ENCODE assay signal across 8 cellular contexts in genomic region chr19:45506246-45506990, GRCh38. TPM values are rescaled to one million over a fixed set of nuclear protein-coding genes. Genes with fewer than 3 reads are reported as not detected.
DNase-seq lines count a peak whose midpoint lies in the region; ATAC-seq, FAIRE-seq and TF ChIP-seq lines count a peak whose summit lies in the region.

No MANE protein-coding gene starts in this region.

- peaks cover 44% of the 10 kb centered on the region for H3K79me2 ChIP-seq in endothelial cell of umbilical vein (ENCODE audit: control insufficient read depth, insufficient read depth, low read length)

- peak; percentile 71 for TF ChIP-seq POLR2A in endothelial cell of umbilical vein (IDR thresholded peaks at IDR 0.05; ENCODE audit: low read depth, low read length)

- intact Hi-C loops in endothelial cell of umbilical vein (cut with micrococcal nuclease): loop anchor here (1.0 to 2.0 kb wide), 4 partner anchors 9 to 139 kb away; partner anchors contain the start of gene RTN2

- peak overlapping the region; percentile 97 for H3K4me2 ChIP-seq in endothelial cell of umbilical vein (ENCODE audit: insufficient read depth, low read length)

- POLR2A ChIA-PET in endothelial cell of umbilical vein (lab: Charles Lee): no interaction called here

- H3K4me3 ChIP-seq in HUES48 (ENCODE audit: low read depth, low read length) (peak overlapping the region; percentile 100), endothelial cell of umbilical vein (replicated peaks in 1 of 3; ENCODE audit: insufficient read depth in 1 of 3, low read depth in 1 of 3, low read length in 3 of 3) (peak overlapping the region; percentile 92 to 100 (median 96))

- peaks cover 7% of the 10 kb centered on the region for H3K36me3 ChIP-seq in HUES48 (ENCODE audit: control insufficient read depth, insufficient read depth, low read length)
- H3K36me3 ChIP-seq in endothelial cell of umbilical vein (ENCODE audit: control insufficient read depth in 2 of 2, extremely low read depth in 1 of 2, insufficient read depth in 2 of 2, low read length in 2 of 2): peaks cover 0 to 2% of the 10 kb centered on the region in 2 experiments

- H3K9me1 ChIP-seq in endothelial cell of umbilical vein (replicated peaks; ENCODE audit: control insufficient read depth, extremely low read depth, insufficient read depth, low read length): no peaks in the 10 kb centered on the region

- CTCF ChIA-PET in endothelial cell of umbilical vein (lab: Charles Lee): no interaction called here

- H2AFZ ChIP-seq in endothelial cell of umbilical vein (ENCODE audit: low read depth, low read length): peak overlapping the region; percentile 89

- TF ChIP-seq CTCF in endothelial cell of umbilical vein (IDR thresholded peaks at IDR 0.05; ENCODE audit: extremely low read depth in 1 of 2, insufficient read depth in 1 of 2, low read depth in 1 of 2, low read length in 2 of 2): peak; percentile 36 to 64

- H3K27me3 ChIP-seq in HUES48 (ENCODE audit: control insufficient read depth, insufficient read depth, low read length): no peaks in the 10 kb centered on the region
- no peaks in the 10 kb centered on the region for H3K27me3 ChIP-seq in endothelial cell of umbilical vein (ENCODE audit: control insufficient read depth in 2 of 2, insufficient read depth in 2 of 2, low read length in 2 of 2)

- peak overlapping the region; percentile 53; the same call in 1 of the 2 replicates for H3K9ac ChIP-seq in HUES48 (ENCODE audit: low read depth, low read length)
- peak overlapping the region; percentile 87 for H3K9ac ChIP-seq in endothelial cell of umbilical vein (replicated peaks; ENCODE audit: extremely low read depth, insufficient read depth, low read length)

- H3K9me3 ChIP-seq in HUES48 (ENCODE audit: control insufficient read depth, insufficient read depth, low read length) (no peaks in the 10 kb centered on the region), endothelial cell of umbilical vein (replicated peaks; ENCODE audit: control insufficient read depth, insufficient read depth, low read length) (no peaks in the 10 kb centered on the region)

- DNase-seq in D341Med (ENCODE audit: low spot score) (peak; percentile 94), NOMO-1 treated with dmso at 0.1 percent for 144 hours (lab: John Stamatoyannopoulos, UW; ENCODE audit: unreplicated experiment) (peak; percentile 93), endothelial cell of umbilical vein (ENCODE audit: low read depth, low spot score) (peak; percentile 88), middle frontal gyrus (ENCODE audit: extremely low spot score, low spot score) (peak; percentile 80)
- peak; percentile 97 for DNase-seq in activated CD8-positive, alpha-beta memory T cell treated with anti-CD3 and anti-CD28 coated beads, Interleukin-2, amount 50 U/mL, for 24 hours (ENCODE audit: extremely low read depth)
- DNase-seq in stimulated activated CD8-positive, alpha-beta memory T cell treated with anti-CD3 and anti-CD28 coated beads, Interleukin-2, amount 100 ng/mL, for 1 hour (ENCODE audit: low read depth in 2 of 2): peak; percentile 97 to 98

- TSS peak; percentile 29 for BruUV-seq in endothelial cell of umbilical vein (replicated peaks; lab: Mats Ljungman, UMichigan)

- H3K27ac ChIP-seq in HUES48 (ENCODE audit: low read depth, low read length): peak overlapping the region; percentile 96
- H3K27ac ChIP-seq in endothelial cell of umbilical vein (ENCODE audit: insufficient read depth, low read depth, low read length): peak overlapping the region; percentile 69

- peaks cover 16% of the 10 kb centered on the region for H3K4me1 ChIP-seq in HUES48 (ENCODE audit: control insufficient read depth, insufficient read depth, low read length)
- H3K4me1 ChIP-seq in endothelial cell of umbilical vein (ENCODE audit: control insufficient read depth, extremely low read depth, insufficient read depth, low read length): peaks cover 23% of the 10 kb centered on the region

- dilution Hi-C loops in endothelial cell of umbilical vein (cut with MboI; ENCODE audit: extremely low pct_ligation_motif_present, low sequenced_read_pairs): no loop called here

- H4K20me1 ChIP-seq in endothelial cell of umbilical vein (replicated peaks; ENCODE audit: control insufficient read depth, extremely low read depth, insufficient read depth, low read length): no peaks in the 10 kb centered on the region

- peak; percentile 93 for FAIRE-seq in endothelial cell of umbilical vein (lab: Jason Lieb, UNC)

- peak; percentile 61 for ATAC-seq in GM21423 (IDR thresholded peaks at IDR 0.05; ENCODE audit: unreplicated experiment)

TF ChIP-seq in endothelial cell of umbilical vein, 7 proteins besides CTCF, POLR2A, EP300 and RAD21:
- TF ChIP-seq FOS (IDR thresholded peaks at IDR 0.05; ENCODE audit: borderline replicate concordance, insufficient read depth, low read length) (peak; percentile 45), JUN (IDR thresholded peaks at IDR 0.05; ENCODE audit: borderline replicate concordance, insufficient read depth, insufficient read length, low read depth) (peak; percentile 47), MAX (IDR thresholded peaks at IDR 0.05; ENCODE audit: insufficient read depth, insufficient read length) (no peak), EZH2 (IDR thresholded peaks at IDR 0.05; ENCODE audit: borderline replicate concordance, low read depth, low read length, severe bottlenecking) (no peak), MYC (IDR thresholded peaks at IDR 0.05; ENCODE audit: low read depth, low read length) (no peak), POLR2AphosphoS5 (IDR thresholded peaks at IDR 0.05; ENCODE audit: insufficient read depth, low read depth, low read length) (peak; percentile 55), GATA2 (IDR thresholded peaks at IDR 0.05; ENCODE audit: insufficient read depth, insufficient read length, low read depth, low read length) (no peak)

RNA-seq across cellular contexts. Expression of gene VASP, which starts 0.9 kb away (rescaled TPM):
- 154 and 186 TPM in 2 replicates for total RNA-seq in endothelial cell of umbilical vein
- 94.3 and 126 TPM in 2 replicates for polyA plus RNA-seq in endothelial cell of umbilical vein
- polyA plus RNA-seq in endothelial cell of umbilical vein (2011; cell fraction: cytosol; rRNA removed): 64.2 and 67.9 TPM in 2 replicates
- 57.6 and 70.4 TPM in 2 replicates for polyA plus RNA-seq in endothelial cell of umbilical vein (2011; cell fraction: nucleus; rRNA removed)
- polyA plus RNA-seq in endothelial cell of umbilical vein (2012): 74.7 and 84.2 TPM in 2 replicates
- 65.0 and 69.3 TPM in 2 replicates for polyA minus RNA-seq in endothelial cell of umbilical vein
- polyA minus RNA-seq in endothelial cell of umbilical vein (2011; cell fraction: cytosol; rRNA and poly(A)+ RNA removed): 43.9 TPM
- 22.8 and 42.8 TPM in 2 replicates for polyA minus RNA-seq in endothelial cell of umbilical vein (2011; cell fraction: nucleus; rRNA and poly(A)+ RNA removed)

RNA-seq across cellular contexts. Expression of gene PPM1N, which starts 8.2 kb away (rescaled TPM):
- 0.40 and 0.81 TPM in 2 replicates for total RNA-seq in endothelial cell of umbilical vein
- polyA plus RNA-seq in endothelial cell of umbilical vein: 0.48 and 0.59 TPM in 2 replicates
- 0.44 and 0.71 TPM in 2 replicates for polyA plus RNA-seq in endothelial cell of umbilical vein (2011; cell fraction: cytosol; rRNA removed)
- polyA plus RNA-seq in endothelial cell of umbilical vein (2011; cell fraction: nucleus; rRNA removed): 0.43 and 0.50 TPM in 2 replicates
- 2.4 and 2.7 TPM in 2 replicates for polyA plus RNA-seq in endothelial cell of umbilical vein (2012)
- polyA minus RNA-seq in endothelial cell of umbilical vein: 0.93 TPM in 1 of 2 replicates, not detected in the other
- polyA minus RNA-seq in endothelial cell of umbilical vein (2011; cell fraction: cytosol; rRNA and poly(A)+ RNA removed): not detected
- polyA minus RNA-seq in endothelial cell of umbilical vein (2011; cell fraction: nucleus; rRNA and poly(A)+ RNA removed): not detected in 2 replicates

RNA-seq across cellular contexts. Expression of gene RTN2, which starts 9.6 kb away (rescaled TPM):
- 12.0 and 12.9 TPM in 2 replicates for total RNA-seq in endothelial cell of umbilical vein
- 21.0 and 22.5 TPM in 2 replicates for polyA plus RNA-seq in endothelial cell of umbilical vein
- 10.5 and 13.6 TPM in 2 replicates for polyA plus RNA-seq in endothelial cell of umbilical vein (2011; cell fraction: cytosol; rRNA removed)
- polyA plus RNA-seq in endothelial cell of umbilical vein (2011; cell fraction: nucleus; rRNA removed): 6.2 and 6.8 TPM in 2 replicates
- 13.1 and 21.4 TPM in 2 replicates for polyA plus RNA-seq in endothelial cell of umbilical vein (2012)
- 6.5 and 11.9 TPM in 2 replicates for polyA minus RNA-seq in endothelial cell of umbilical vein
- 3.3 TPM for polyA minus RNA-seq in endothelial cell of umbilical vein (2011; cell fraction: cytosol; rRNA and poly(A)+ RNA removed)
- polyA minus RNA-seq in endothelial cell of umbilical vein (2011; cell fraction: nucleus; rRNA and poly(A)+ RNA removed): 1.8 and 7.0 TPM in 2 replicates

RNA-seq across cellular contexts. Expression of gene FOSB, which starts 38.6 kb away (rescaled TPM):
- 2.0 and 23.0 TPM in 2 replicates for total RNA-seq in endothelial cell of umbilical vein
- polyA plus RNA-seq in endothelial cell of umbilical vein: 9.8 and 10.7 TPM in 2 replicates
- polyA plus RNA-seq in endothelial cell of umbilical vein (2011; cell fraction: cytosol; rRNA removed): 4.8 and 16.0 TPM in 2 replicates
- polyA plus RNA-seq in endothelial cell of umbilical vein (2011; cell fraction: nucleus; rRNA removed): 128 and 173 TPM in 2 replicates
- 6.2 and 6.4 TPM in 2 replicates for polyA plus RNA-seq in endothelial cell of umbilical vein (2012)
- 21.5 and 27.3 TPM in 2 replicates for polyA minus RNA-seq in endothelial cell of umbilical vein
- polyA minus RNA-seq in endothelial cell of umbilical vein (2011; cell fraction: cytosol; rRNA and poly(A)+ RNA removed): 7.1 TPM
- 89.3 and 169 TPM in 2 replicates for polyA minus RNA-seq in endothelial cell of umbilical vein (2011; cell fraction: nucleus; rRNA and poly(A)+ RNA removed)

Comparison
In these comparisons a context has a peak if more than half of its experiments do, and no peak if none do; other contexts are left out.
1. Peak in every context shown above with its lines: DNase-seq, ATAC-seq, H3K4me3 ChIP-seq and H3K27ac ChIP-seq.